ENCODE assay signal across 8 cellular contexts in genomic region chr7:128904381-128905197, GRCh38. TPM values are rescaled to one million over a fixed set of nuclear protein-coding genes. Genes with fewer than 3 reads are reported as not detected.
DNase-seq lines count a peak whose midpoint lies in the region; ATAC-seq, FAIRE-seq and TF ChIP-seq lines count a peak whose summit lies in the region.

No MANE protein-coding gene starts in this region.

- no peak overlapping the region for H3K27ac ChIP-seq in gastroesophageal sphincter
- H3K27ac ChIP-seq in prostate gland = no peak overlapping the region

- FAIRE-seq in GM19239 (lab: Jason Lieb, UNC) = peak; percentile 93

- H3K4me1 ChIP-seq in gastroesophageal sphincter (peaks cover 0 to 5% (median 0%) of the 10 kb centered on the region in 3 donors), prostate gland (replicated peaks) (no peaks in the 10 kb centered on the region)

- POLR2A ChIA-PET in WTC11 (lab: Charles Lee) = no interaction called here

- no peak overlapping the region for H3K27ac Mint-ChIP-seq in WTC11

- CTCF ChIA-PET in WTC11 (lab: Charles Lee) = interaction anchor here (0.8 to 1.8 kb wide), 5 partner anchors 21 to 259 kb away, joined by 3 to 6 read pairs (median 4); no protein-coding TSS in a partner anchor

- no peak for TF ChIP-seq POLR2A in gastroesophageal sphincter (IDR thresholded peaks at IDR 0.05)
- no peak for TF ChIP-seq POLR2A in prostate gland (IDR thresholded peaks at IDR 0.05)

- H3K27me3 Mint-ChIP-seq in WTC11 (ENCODE audit: low read depth) = peaks cover 23% of the 10 kb centered on the region

- TF ChIP-seq EP300 in gastroesophageal sphincter (IDR thresholded peaks at IDR 0.05) = no peak

- H3K4me1 Mint-ChIP-seq in WTC11 = peaks cover 10% of the 10 kb centered on the region

- peak; percentile 74 for DNase-seq in D341Med (ENCODE audit: low spot score)
- peak; percentile 75 for DNase-seq in GM19239 (ENCODE audit: insufficient read length, low spot score)
- peak; percentile 47 for DNase-seq in NCI-H146 treated with DMSO at 0.1 percent for 48 hours (lab: John Stamatoyannopoulos, UW; ENCODE audit: unreplicated experiment)
- DNase-seq in WTC11 (ENCODE audit: low spot score) = no peak
- no peak for DNase-seq in prostate gland (ENCODE audit: low spot score)
- DNase-seq in HPDE6-E6E7 (ENCODE audit: extremely low spot score) = no peak

- WGBS in gastroesophageal sphincter (ENCODE audit: low coverage in 1 of 2), 2 donors = 10 to 28% methylated on average over 2 to 5 of the region's 8 CpGs
- WGBS in prostate gland = 42% methylated on average over 8 of the region's 8 CpGs

- H3K9me3 Mint-ChIP-seq in WTC11 = peaks cover 13% of the 10 kb centered on the region

- H3K9me3 ChIP-seq in gastroesophageal sphincter (no peaks in the 10 kb centered on the region), prostate gland (no peaks in the 10 kb centered on the region)

- H3K4me3 ChIP-seq in gastroesophageal sphincter (no peak overlapping the region), prostate gland (no peak overlapping the region)

- H3K36me3 ChIP-seq in gastroesophageal sphincter = no peaks in the 10 kb centered on the region
- H3K36me3 ChIP-seq in prostate gland = no peaks in the 10 kb centered on the region

- TF ChIP-seq CTCF in WTC11 (IDR thresholded peaks at IDR 0.05) = peak; percentile 44; the same call in 1 of the 2 replicates
- peak in 3 of 4 experiments; percentile 54 to 63 (median 58) for TF ChIP-seq CTCF in gastroesophageal sphincter (IDR thresholded peaks at IDR 0.05)
- peak; percentile 43 to 79 (median 67) for TF ChIP-seq CTCF in prostate gland (IDR thresholded peaks at IDR 0.05)

- H3K27me3 ChIP-seq in gastroesophageal sphincter = peaks cover 46% of the 10 kb centered on the region
- H3K27me3 ChIP-seq in prostate gland (replicated peaks; ENCODE audit: insufficient read depth) = no peaks in the 10 kb centered on the region

- ATAC-seq in WTC11 (peak; percentile 73), gastroesophageal sphincter (peak; percentile 37), GM19324 (IDR thresholded peaks at IDR 0.05; ENCODE audit: low FRiP score, unreplicated experiment) (no peak)

- intact Hi-C loops in prostate gland (cut with DNase I) = loop anchor here (2.0 kb wide), 1 partner anchor 186 kb away; no protein-coding TSS in a partner anchor

- peaks cover 6% of the 10 kb centered on the region for H3K36me3 Mint-ChIP-seq in WTC11

- no peak overlapping the region for H3K4me3 Mint-ChIP-seq in WTC11

TF ChIP-seq in WTC11, 78 proteins besides CTCF, POLR2A, EP300 and RAD21:
- TF ChIP-seq PRDM15 (CRISPR knock-in tag; IDR thresholded peaks at IDR 0.05) (peak; percentile 75), USF1 (CRISPR knock-in tag; IDR thresholded peaks at IDR 0.05) (peak; percentile 81), E2F4 (CRISPR knock-in tag; IDR thresholded peaks at IDR 0.05; ENCODE audit: borderline replicate concordance, low read depth) (no peak)

RNA-seq across cellular contexts. Expression of gene KCP, which starts 5.9 kb away (rescaled TPM):
- total RNA-seq in WTC11 (2021) = 2.5 to 2.9 TPM (median 2.7 TPM) in 3 replicates
- total RNA-seq in gastroesophageal sphincter = under 1 TPM in 2 of 4 donors, not detected in 2; 0.31 to 0.67 TPM
- under 1 TPM in 1 of 2 donors, not detected in 1; 0.45 TPM for total RNA-seq in prostate gland

RNA-seq across cellular contexts. Expression of gene IRF5, which starts 33.1 kb away (rescaled TPM):
- 0.66 to 0.71 TPM (median 0.69 TPM) in 3 replicates for total RNA-seq in WTC11 (2021)
- total RNA-seq in gastroesophageal sphincter = 10 to 100 TPM in 1 of 4 donors, 1 to 10 TPM in 3; 6.6 to 10.1 (median 8.2) TPM
- total RNA-seq in prostate gland = 10 to 100 TPM in 1 of 2 donors, 1 to 10 TPM in 1; 6.0 to 10.6 TPM

RNA-seq across cellular contexts. Expression of gene ATP6V1F, which starts 41.9 kb away (rescaled TPM):
- total RNA-seq in WTC11 (2021) = 117 to 121 TPM (median 120 TPM) in 3 replicates
- total RNA-seq in gastroesophageal sphincter = 100 to 1,000 TPM in 1 of 4 donors, 10 to 100 TPM in 3; 67.7 to 101 (median 84.5) TPM
- total RNA-seq in prostate gland = 100 to 1,000 TPM; 116 to 118 TPM

Comparison
In these comparisons a context has a peak if more than half of its experiments do, and no peak if none do; other contexts are left out.
1. DNase-seq: peak in D341Med (single experiment), GM19239 (single experiment) and NCI-H146 treated with DMSO at 0.1 percent for 48 hours (single experiment); none in WTC11 (single experiment), prostate gland (single experiment) and HPDE6-E6E7 (single experiment).
2. Peak in every context shown above with its lines, with median percentiles within 50 percentile points of each other: CTCF ChIP-seq.